1 cellular context compared by ENCODE assay signal in genomic region chr13:94548382-94549240, GRCh38.
TF ChIP-seq lines count a peak whose summit lies in the region.

No MANE protein-coding gene starts in this region.

TF ChIP-seq in HepG2, 621 proteins besides CTCF, POLR2A, EP300 and RAD21 (continued from another document and continues in another):
- peak; percentile 92 for TF ChIP-seq ZBTB37 (CRISPR knock-in tag; IDR thresholded peaks at IDR 0.05)
- TF ChIP-seq ZBTB40 (IDR thresholded peaks at IDR 0.05) = no peak
- 0 out of 2 replicates have a peak, but pooled peaks have one; percentile 26 for TF ChIP-seq ZBTB40 (CRISPR knock-in tag; IDR thresholded peaks at IDR 0.05)
- TF ChIP-seq ARNT2 (CRISPR knock-in tag; IDR thresholded peaks at IDR 0.05; ENCODE audit: low read depth) = 0 out of 2 replicates have a peak, but pooled peaks have one; percentile 8
- TF ChIP-seq ZNF790 (CRISPR knock-in tag; IDR thresholded peaks at IDR 0.05; ENCODE audit: borderline replicate concordance) = peak; percentile 81; the same call in 1 of the 2 replicates
- TF ChIP-seq TBX2 (CRISPR knock-in tag; IDR thresholded peaks at IDR 0.05; ENCODE audit: borderline replicate concordance) = 0 out of 2 replicates have a peak, but pooled peaks have one; percentile 37
- TF ChIP-seq ZNF788 (CRISPR knock-in tag; IDR thresholded peaks at IDR 0.05; ENCODE audit: borderline replicate concordance) = 0 out of 2 replicates have a peak, but pooled peaks have one; percentile 40
- TF ChIP-seq MNT (IDR thresholded peaks at IDR 0.05) = no peak
- 0 out of 2 replicates have a peak, but pooled peaks have one; percentile 62 for TF ChIP-seq MTERF4 (CRISPR knock-in tag; IDR thresholded peaks at IDR 0.05)
- TF ChIP-seq RORA (CRISPR knock-in tag; IDR thresholded peaks at IDR 0.05) = 0 out of 2 replicates have a peak, but pooled peaks have one; percentile 62
- TF ChIP-seq KLF16 (CRISPR knock-in tag; IDR thresholded peaks at IDR 0.05) = no peak
- no peak for TF ChIP-seq HOMEZ (CRISPR knock-in tag; IDR thresholded peaks at IDR 0.05; ENCODE audit: low read depth)
- no peak for TF ChIP-seq ZBTB46 (CRISPR knock-in tag; IDR thresholded peaks at IDR 0.05; ENCODE audit: borderline replicate concordance)
- 0 out of 2 replicates have a peak, but pooled peaks have one; percentile 22 for TF ChIP-seq ZZZ3 (CRISPR knock-in tag; IDR thresholded peaks at IDR 0.05; ENCODE audit: borderline replicate concordance)
- TF ChIP-seq MYC (CRISPR knock-in tag; IDR thresholded peaks at IDR 0.05; ENCODE audit: borderline replicate concordance) = peak; percentile 10; the same call in 1 of the 2 replicates
- 0 out of 2 replicates have a peak, but pooled peaks have one; percentile 8 for TF ChIP-seq FOXK1 (CRISPR knock-in tag; IDR thresholded peaks at IDR 0.05; ENCODE audit: borderline replicate concordance, low read depth)
- TF ChIP-seq MEIS1 (CRISPR knock-in tag; IDR thresholded peaks at IDR 0.05; ENCODE audit: borderline replicate concordance) = no peak
- no peak for TF ChIP-seq ZNF720 (CRISPR knock-in tag; IDR thresholded peaks at IDR 0.05)
- 0 out of 2 replicates have a peak, but pooled peaks have one; percentile 15 for TF ChIP-seq HES4 (CRISPR knock-in tag; IDR thresholded peaks at IDR 0.05; ENCODE audit: borderline replicate concordance)
- peak; percentile 56; the same call in 1 of the 2 replicates for TF ChIP-seq HIC2 (CRISPR knock-in tag; IDR thresholded peaks at IDR 0.05; ENCODE audit: low read depth)
- peak; percentile 13; the same call in 1 of the 2 replicates for TF ChIP-seq ZNF646 (CRISPR knock-in tag; IDR thresholded peaks at IDR 0.05)
- TF ChIP-seq ATAD3A (CRISPR knock-in tag; IDR thresholded peaks at IDR 0.05) = no peak
- peak; percentile 2; the same call in 1 of the 2 replicates for TF ChIP-seq MIER3 (CRISPR knock-in tag; IDR thresholded peaks at IDR 0.05; ENCODE audit: borderline replicate concordance)
- 0 out of 2 replicates have a peak, but pooled peaks have one; percentile 12 for TF ChIP-seq FOXM1 (CRISPR knock-in tag; IDR thresholded peaks at IDR 0.05)
